29 cellular contexts compared by ENCODE assay signal in the genomic region with DNA sequence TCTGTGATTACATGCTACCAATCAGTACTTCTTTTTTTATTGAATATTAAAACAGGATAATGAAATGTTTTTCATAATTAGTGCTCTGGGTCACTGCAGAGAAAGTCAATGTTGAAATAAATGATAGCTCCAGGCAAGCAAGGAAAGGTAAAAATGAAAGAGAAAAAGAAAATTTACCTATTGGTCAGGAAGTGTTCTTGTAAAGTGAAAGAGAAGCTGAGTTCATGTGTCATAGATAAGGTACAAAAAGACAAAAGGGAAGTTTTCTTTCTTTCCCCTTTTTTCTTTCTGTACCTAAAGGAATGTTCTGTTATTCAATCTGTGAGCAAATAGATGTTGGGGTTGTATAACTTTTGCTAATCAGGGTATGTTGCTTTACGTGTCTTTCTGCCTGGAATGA.
"Had no signal": no experiment of that assay in that cellular context is flagged by ENCODE, and none has a peak within 500 bp of the region (broad histone marks: within the 10 kb centered on the region; RNA-seq: fewer than 3 reads in every experiment).

No MANE protein-coding gene starts in this region.

- H3K27ac ChIP-seq: hepatocyte, lower lobe of right lung, neural progenitor cell, stomach, testis, uterus had no signal

- H3K9me3 Mint-ChIP-seq: activated CD4-positive, alpha-beta memory T cell treated with anti-CD3 and anti-CD28 coated beads, Interleukin-2, amount 10 ng/mL, durations not matched to agents 7 days and 5 days; activated naive CD4-positive, alpha-beta T cell treated with anti-CD3 and anti-CD28 coated beads, Interleukin-2, amount 50 U/mL, for 24 hours; neural progenitor cell had no signal

- H3K4me2 ChIP-seq: hepatocyte, neural progenitor cell had no signal

- H3K4me1 ChIP-seq: lower lobe of right lung, neural progenitor cell, stomach, testis, uterus had no signal

- H3K27ac Mint-ChIP-seq: activated CD4-positive, alpha-beta memory T cell treated with anti-CD3 and anti-CD28 coated beads, Interleukin-2, amount 10 ng/mL, durations not matched to agents 7 days and 5 days; activated naive CD4-positive, alpha-beta T cell treated with anti-CD3 and anti-CD28 coated beads, Interleukin-2, amount 50 U/mL, for 24 hours; activated T-cell treated with anti-CD3 and anti-CD28 coated beads, Interleukin-2, amount 50 U/mL, for 72 hours; immature natural killer cell; naive thymus-derived CD4-positive, alpha-beta T cell; neural progenitor cell; stimulated activated effector memory CD8-positive, alpha-beta T cell treated with anti-CD3 and anti-CD28 coated beads, Interleukin-12 subunit alpha, Interleukin-12 subunit beta, amount 100 ng/mL, for 72 hours had no signal

- H3K4me3 Mint-ChIP-seq: activated CD4-positive, alpha-beta memory T cell treated with anti-CD3 and anti-CD28 coated beads, Interleukin-2, amount 10 ng/mL, durations not matched to agents 7 days and 5 days; activated naive CD4-positive, alpha-beta T cell treated with anti-CD3 and anti-CD28 coated beads, Interleukin-2, amount 50 U/mL, for 24 hours; activated T-cell treated with anti-CD3 and anti-CD28 coated beads, Interleukin-2, amount 50 U/mL, for 72 hours; brain; immature natural killer cell; naive thymus-derived CD4-positive, alpha-beta T cell; neural progenitor cell; stimulated activated effector memory CD8-positive, alpha-beta T cell treated with anti-CD3 and anti-CD28 coated beads, Interleukin-12 subunit alpha, Interleukin-12 subunit beta, amount 100 ng/mL, for 72 hours had no signal

- H3K27me3 Mint-ChIP-seq: activated CD4-positive, alpha-beta memory T cell treated with anti-CD3 and anti-CD28 coated beads, Interleukin-2, amount 10 ng/mL, durations not matched to agents 7 days and 5 days; activated naive CD4-positive, alpha-beta T cell treated with anti-CD3 and anti-CD28 coated beads, Interleukin-2, amount 50 U/mL, for 24 hours; naive thymus-derived CD4-positive, alpha-beta T cell had no signal

- H2AFZ ChIP-seq: hepatocyte had no signal

- H3K36me3 Mint-ChIP-seq: activated naive CD4-positive, alpha-beta T cell treated with anti-CD3 and anti-CD28 coated beads, Interleukin-2, amount 50 U/mL, for 24 hours; brain; immature natural killer cell; naive thymus-derived CD4-positive, alpha-beta T cell; neural progenitor cell; stimulated activated effector memory CD8-positive, alpha-beta T cell treated with anti-CD3 and anti-CD28 coated beads, Interleukin-12 subunit alpha, Interleukin-12 subunit beta, amount 100 ng/mL, for 72 hours had no signal

- H3K4me1 Mint-ChIP-seq: activated CD4-positive, alpha-beta memory T cell treated with anti-CD3 and anti-CD28 coated beads, Interleukin-2, amount 10 ng/mL, durations not matched to agents 7 days and 5 days; activated naive CD4-positive, alpha-beta T cell treated with anti-CD3 and anti-CD28 coated beads, Interleukin-2, amount 50 U/mL, for 24 hours; immature natural killer cell; naive thymus-derived CD4-positive, alpha-beta T cell; stimulated activated effector memory CD8-positive, alpha-beta T cell treated with anti-CD3 and anti-CD28 coated beads, Interleukin-12 subunit alpha, Interleukin-12 subunit beta, amount 100 ng/mL, for 72 hours had no signal

- H3K27me3 ChIP-seq: hepatocyte, neural progenitor cell, stomach, testis, uterus had no signal

- H3K79me2 ChIP-seq: hepatocyte had no signal

- H3K9me3 ChIP-seq: lower lobe of right lung, stomach, testis, uterus had no signal

- H3K4me3 ChIP-seq: hepatocyte, lower lobe of right lung, neural progenitor cell, stomach, testis, uterus had no signal

- H3K36me3 ChIP-seq: lower lobe of right lung, neural progenitor cell, stomach, uterus had no signal

- DNase-seq: activated CD4-positive, alpha-beta memory T cell treated with anti-CD3 and anti-CD28 coated beads, Interleukin-2, amount 10 ng/mL, durations not matched to agents 7 days and 5 days; activated CD4-positive, alpha-beta T cell treated with anti-CD3 and anti-CD28 coated beads for 48 hours; activated effector memory CD4-positive, alpha-beta T cell treated with Interleukin-2 at 50 U/mL for 16 hours; activated T-cell treated with anti-CD3 and anti-CD28 coated beads, Interleukin-2, amount 50 U/mL, for 72 hours; aorta; caudate nucleus; dermis blood vessel endothelial cell; effector memory CD4-positive, alpha-beta T cell; foreskin melanocyte; glutamatergic neuron; immature natural killer cell; lower lobe of right lung; mesendoderm; naive thymus-derived CD4-positive, alpha-beta T cell; small intestine; stimulated activated CD4-positive, alpha-beta T cell treated with anti-CD3 and anti-CD28 coated beads, Interleukin-2, amount 100 ng/mL, for 24 hours; stomach; T1000; testis; trophoblast cell; uterus had no signal

- ATAC-seq: activated T-cell treated with anti-CD3 and anti-CD28 coated beads, Interleukin-2, amount 50 U/mL, for 72 hours; esophagus mucosa; left lobe of liver; lower lobe of right lung; naive thymus-derived CD4-positive, alpha-beta T cell; sciatic nerve; stimulated activated effector memory CD8-positive, alpha-beta T cell treated with anti-CD3 and anti-CD28 coated beads, Interleukin-12 subunit alpha, Interleukin-12 subunit beta, amount 100 ng/mL, for 72 hours had no signal

- H3K9ac ChIP-seq: neural progenitor cell had no signal
